In genomic region chr4:61580721-61581377, GRCh38 we compare ENCODE assay signal across 16 cellular contexts.
DNase-seq lines count a peak whose midpoint lies in the region; ATAC-seq and TF ChIP-seq lines count a peak whose summit lies in the region.
"Had no signal": no experiment of that assay in that cellular context is flagged by ENCODE, and none has a peak within 500 bp of the region (broad histone marks: within the 10 kb centered on the region; RNA-seq: fewer than 3 reads in every experiment).

No MANE protein-coding gene starts in this region.

- no peak overlapping the region for H2AFZ ChIP-seq in IMR-90 (replicated peaks; ENCODE audit: low read length, poor library complexity)
- H2AFZ ChIP-seq in smooth muscle cell (ENCODE audit: low read depth), result no peak overlapping the region

- H3K4me1 ChIP-seq in IMR-90 (ENCODE audit: control insufficient read depth, insufficient read depth, low read length) (no peaks in the 10 kb centered on the region), adipocyte (ENCODE audit: control insufficient read depth, insufficient read depth, low read length) (no peaks in the 10 kb centered on the region), smooth muscle cell (ENCODE audit: low read depth) (no peaks in the 10 kb centered on the region)

- no peaks in the 10 kb centered on the region for H3K9me1 ChIP-seq in IMR-90 (ENCODE audit: insufficient read depth, low read length)

- no peak overlapping the region for H3K4me3 Mint-ChIP-seq in natural killer cell
- H3K4me3 Mint-ChIP-seq in activated CD4-positive, alpha-beta T cell treated with anti-CD3 and anti-CD28 coated beads for 36 hours, result no peak overlapping the region
- H3K4me3 Mint-ChIP-seq: CD8-positive, alpha-beta T cell had no signal

- H3K9ac ChIP-seq in IMR-90 (ENCODE audit: low read depth, low read length), result no peak overlapping the region
- no peak overlapping the region for H3K9ac ChIP-seq in adipocyte (ENCODE audit: low read length)
- H3K9ac ChIP-seq in smooth muscle cell (ENCODE audit: low read depth), result no peak overlapping the region

- no peak overlapping the region for H2AK9ac ChIP-seq in IMR-90 (replicated peaks; ENCODE audit: low read depth, low read length, poor library complexity)

- no peak overlapping the region for H4K5ac ChIP-seq in IMR-90 (ENCODE audit: low read depth, low read length)

- no peak overlapping the region for H3K27ac Mint-ChIP-seq in natural killer cell
- H3K27ac Mint-ChIP-seq in activated CD4-positive, alpha-beta T cell treated with anti-CD3 and anti-CD28 coated beads for 36 hours, result no peak overlapping the region
- H3K27ac Mint-ChIP-seq: CD8-positive, alpha-beta T cell had no signal

- no peak overlapping the region for H4K91ac ChIP-seq in IMR-90 (ENCODE audit: insufficient read depth, low read depth, low read length)

- no peak for TF ChIP-seq RAD21 in IMR-90 (IDR thresholded peaks at IDR 0.05; ENCODE audit: low read length)

- no peak overlapping the region for H3K23ac ChIP-seq in IMR-90 (ENCODE audit: low read depth, low read length)

- WGBS in IMR-90 (ENCODE audit: extremely low coverage in 2 of 2, insufficient read length in 1 of 2), 2 experiments, result no CpG with 5 or more reads among the region's 5 CpGs
- 81% methylated on average over 5 of the region's 5 CpGs for WGBS in smooth muscle cell (ENCODE audit: low lambda C conversion rate)

- H3K79me1 ChIP-seq in IMR-90 (ENCODE audit: low read depth in 1 of 2, low read length in 2 of 2), result no peaks in the 10 kb centered on the region

- H4K8ac ChIP-seq in IMR-90 (ENCODE audit: low read depth in 2 of 2, low read length in 2 of 2), result no peak overlapping the region

- CTCF ChIA-PET in IMR-90 (lab: Yijun Ruan, JAX), result interaction anchor here (1.4 kb wide), 1 partner anchor 10 kb away, joined by 3 read pairs; no protein-coding TSS in a partner anchor
- CTCF ChIA-PET in activated CD4-positive, alpha-beta T cell treated with anti-CD3 and anti-CD28 coated beads for 36 hours (lab: Charles Lee), result no interaction called here

- H3K4me1 Mint-ChIP-seq in natural killer cell, result no peaks in the 10 kb centered on the region
- H3K4me1 Mint-ChIP-seq in activated CD4-positive, alpha-beta T cell treated with anti-CD3 and anti-CD28 coated beads for 36 hours, result no peaks in the 10 kb centered on the region

- H3K9me3 ChIP-seq in IMR-90 (ENCODE audit: control insufficient read depth, insufficient read depth, low read length) (no peaks in the 10 kb centered on the region), adipocyte (ENCODE audit: control insufficient read depth, low read length) (no peaks in the 10 kb centered on the region), smooth muscle cell (replicated peaks; ENCODE audit: low read depth) (no peaks in the 10 kb centered on the region)
- H3K9me3 ChIP-seq: MG63 had no signal

- H2BK120ac ChIP-seq in IMR-90 (ENCODE audit: low read depth, low read length), result no peak overlapping the region

- H3K4me3 ChIP-seq in IMR-90 (ENCODE audit: insufficient read depth, low read depth, low read length), result no peak overlapping the region
- H3K4me3 ChIP-seq in adipocyte (ENCODE audit: low read length), result no peak overlapping the region
- no peak overlapping the region for H3K4me3 ChIP-seq in fibroblast of pulmonary artery (replicated peaks; ENCODE audit: low read depth, low read length)
- H3K4me3 ChIP-seq in smooth muscle cell, result no peak overlapping the region
- H3K4me3 ChIP-seq: MG63 had no signal

- H3K36me3 ChIP-seq in IMR-90 (ENCODE audit: control insufficient read depth, insufficient read depth, low read length), result no peaks in the 10 kb centered on the region
- no peaks in the 10 kb centered on the region for H3K36me3 ChIP-seq in adipocyte (ENCODE audit: control insufficient read depth, insufficient read depth, low read length, severe bottlenecking)
- no peaks in the 10 kb centered on the region for H3K36me3 ChIP-seq in smooth muscle cell (ENCODE audit: low read depth)
- H3K36me3 ChIP-seq: MG63 had no signal

- H3K18ac ChIP-seq in IMR-90 (ENCODE audit: low read depth, low read length), result no peak overlapping the region

- H3K9me3 Mint-ChIP-seq in natural killer cell, result peaks cover 20 to 25% of the 10 kb centered on the region in 2 donors
- peaks cover 20% of the 10 kb centered on the region for H3K9me3 Mint-ChIP-seq in activated CD4-positive, alpha-beta T cell treated with anti-CD3 and anti-CD28 coated beads for 36 hours (ENCODE audit: low read depth)

- H3K79me2 ChIP-seq in smooth muscle cell (ENCODE audit: low read depth), result no peaks in the 10 kb centered on the region

- TF ChIP-seq POLR2A in IMR-90 (IDR thresholded peaks at IDR 0.05; ENCODE audit: low read depth, low read length), result no peak

- in situ Hi-C loops in IMR-90 (cut with MboI; ENCODE audit: low sequenced_read_pairs), result no loop called here

- no peak overlapping the region for H3K14ac ChIP-seq in IMR-90 (replicated peaks; ENCODE audit: low read depth, low read length)

- no TSS peak for BruUV-seq in IMR-90 (replicated peaks; lab: Mats Ljungman, UMichigan)

- no peak overlapping the region for H2AK5ac ChIP-seq in IMR-90 (ENCODE audit: low read depth, low read length)

- no peaks in the 10 kb centered on the region for H3F3A ChIP-seq in smooth muscle cell (ENCODE audit: low read depth)

- H3K27me3 Mint-ChIP-seq in natural killer cell (ENCODE audit: low read depth in 2 of 2), result no peaks in the 10 kb centered on the region
- H3K27me3 Mint-ChIP-seq in activated CD4-positive, alpha-beta T cell treated with anti-CD3 and anti-CD28 coated beads for 36 hours, result no peaks in the 10 kb centered on the region

- POLR2A ChIA-PET in IMR-90 (lab: Charles Lee; ENCODE audit: unreplicated experiment), result no interaction called here
- POLR2A ChIA-PET in activated CD4-positive, alpha-beta T cell treated with anti-CD3 and anti-CD28 coated beads for 36 hours (lab: Charles Lee), result no interaction called here

- intact Hi-C loops in IMR-90 (cut with micrococcal nuclease) (no loop called here), natural killer cell (cut with micrococcal nuclease) (no loop called here)
- intact Hi-C loops in activated CD4-positive, alpha-beta T cell treated with anti-CD3 and anti-CD28 coated beads for 36 hours (cut with DNase I, micrococcal nuclease), result no loop called here

- H2BK15ac ChIP-seq in IMR-90 (ENCODE audit: low read depth, low read length), result no peak overlapping the region

- H3K27ac ChIP-seq in IMR-90 (ENCODE audit: insufficient read depth, low read length), result no peak overlapping the region
- H3K27ac ChIP-seq in smooth muscle cell (ENCODE audit: low read depth), result no peak overlapping the region
- H3K27ac ChIP-seq: RWPE1 had no signal

- DNase-seq in IMR-90, result peak; percentile 4
- peak; percentile 6 for DNase-seq in adipocyte (ENCODE audit: low read depth)
- DNase-seq in fibroblast of pulmonary artery (ENCODE audit: low read depth), result peak; percentile 10
- no peak for DNase-seq in smooth muscle cell (lab: John Stamatoyannopoulos, UW; ENCODE audit: unreplicated experiment)
- DNase-seq in natural killer cell, result no peak
- no peak for DNase-seq in activated CD4-positive, alpha-beta T cell treated with anti-CD3 and anti-CD28 coated beads for 36 hours
- DNase-seq: CD8-positive, alpha-beta T cell; GOT3; MG63; NCI-H1105 treated with DMSO at 0.1 percent for 48 hours; NCI-H187; NCI-H526 treated with DMSO at 0.1 percent for 48 hours; OCI-M1 had no signal

- H3K36me3 Mint-ChIP-seq in natural killer cell, result no peaks in the 10 kb centered on the region
- no peaks in the 10 kb centered on the region for H3K36me3 Mint-ChIP-seq in activated CD4-positive, alpha-beta T cell treated with anti-CD3 and anti-CD28 coated beads for 36 hours (ENCODE audit: low read depth)
- H3K36me3 Mint-ChIP-seq: CD8-positive, alpha-beta T cell had no signal

- H4K20me1 ChIP-seq in IMR-90 (ENCODE audit: insufficient read depth, low read length) (no peaks in the 10 kb centered on the region), smooth muscle cell (ENCODE audit: low read depth) (no peaks in the 10 kb centered on the region)

- no peak overlapping the region for H2BK20ac ChIP-seq in IMR-90 (ENCODE audit: low read depth, low read length)

- H3K4me2 ChIP-seq in IMR-90 (ENCODE audit: low read depth, low read length) (no peak overlapping the region), smooth muscle cell (peak overlapping the region; percentile 42)

- TF ChIP-seq CTCF in IMR-90 (conservative IDR thresholded peaks at IDR 0.05; ENCODE audit: low read depth, low read length), result no peak
- TF ChIP-seq CTCF in fibroblast of pulmonary artery (IDR thresholded peaks at IDR 0.05; ENCODE audit: low read length, missing control alignments), result no peak
- no peak for TF ChIP-seq CTCF in smooth muscle cell (IDR thresholded peaks at IDR 0.05; ENCODE audit: borderline replicate concordance, insufficient read depth, poor library complexity, severe bottlenecking)
- no peak for TF ChIP-seq CTCF in natural killer cell (IDR thresholded peaks at IDR 0.05)

- no peak overlapping the region for H3K4ac ChIP-seq in IMR-90 (ENCODE audit: low read depth, low read length)

- H3K56ac ChIP-seq in IMR-90 (ENCODE audit: extremely low read depth, insufficient read depth, low read length), result no peak overlapping the region

- H3K27me3 ChIP-seq in IMR-90 (ENCODE audit: control insufficient read depth, insufficient read depth, low read length) (no peaks in the 10 kb centered on the region), adipocyte (replicated peaks; ENCODE audit: control insufficient read depth, insufficient read depth, low read length) (no peaks in the 10 kb centered on the region), smooth muscle cell (ENCODE audit: low read depth) (no peaks in the 10 kb centered on the region)
- H3K27me3 ChIP-seq: MG63 had no signal

- dilution Hi-C loops in IMR-90 (cut with HindIII; ENCODE audit: low sequenced_read_pairs, unreplicated experiment), result no loop called here

- no peak overlapping the region for H2BK5ac ChIP-seq in IMR-90 (ENCODE audit: low read depth, low read length, poor library complexity, severe bottlenecking)

- ATAC-seq in IMR-90 (ENCODE audit: low read depth) (peak; percentile 72), GM19397 (IDR thresholded peaks at IDR 0.05; ENCODE audit: unreplicated experiment) (no peak), GM21360 (IDR thresholded peaks at IDR 0.05; ENCODE audit: unreplicated experiment) (no peak), natural killer cell (no peak)
- no peak for ATAC-seq in activated CD4-positive, alpha-beta T cell treated with anti-CD3 and anti-CD28 coated beads for 36 hours
- ATAC-seq: CD8-positive, alpha-beta T cell had no signal

TF ChIP-seq in IMR-90, 13 proteins besides CTCF, POLR2A, EP300 and RAD21 (continues in another document):
- TF ChIP-seq MAFK (IDR thresholded peaks at IDR 0.05; ENCODE audit: low read depth, low read length) (no peak), SMC3 (IDR thresholded peaks at IDR 0.05; ENCODE audit: low read depth, low read length) (no peak), NFE2L2 (IDR thresholded peaks at IDR 0.05; ENCODE audit: low read depth, low read length) (no peak), RCOR1 (IDR thresholded peaks at IDR 0.05; ENCODE audit: insufficient replicate concordance, low read length) (no peak)

Comparison
In these comparisons a context has a peak if more than half of its experiments do, and no peak if none do; other contexts are left out.
1. DNase-seq: peak in IMR-90 (single experiment), adipocyte (single experiment) and fibroblast of pulmonary artery (single experiment); none in smooth muscle cell (single experiment), natural killer cell (single experiment) and activated CD4-positive, alpha-beta T cell treated with anti-CD3 and anti-CD28 coated beads for 36 hours (single experiment).